In genomic region chr5:119578937-119579336, GRCh38 we compare ENCODE assay signal across 8 cellular contexts. TPM values are rescaled to one million over a fixed set of nuclear protein-coding genes. Genes with fewer than 3 reads are reported as not detected.
DNase-seq lines count a peak whose midpoint lies in the region; ATAC-seq and TF ChIP-seq lines count a peak whose summit lies in the region.

No MANE protein-coding gene starts in this region.

- TF ChIP-seq CTCF in C4-2B (conservative IDR thresholded peaks at IDR 0.05) (peak; percentile 67), choroid plexus epithelial cell (conservative IDR thresholded peaks at IDR 0.05; ENCODE audit: low read depth, low read length) (peak; percentile 23), type B pancreatic cell (conservative IDR thresholded peaks at IDR 0.05) (peak; percentile 57)

- H3K27me3 Mint-ChIP-seq in type B pancreatic cell = no peaks in the 10 kb centered on the region

- H3K27ac ChIP-seq in C4-2B = no peak overlapping the region

- no peaks in the 10 kb centered on the region for H3K9me3 Mint-ChIP-seq in type B pancreatic cell

- H3K4me1 Mint-ChIP-seq in type B pancreatic cell (ENCODE audit: unreplicated experiment) = peaks cover 29% of the 10 kb centered on the region

- H3K36me3 Mint-ChIP-seq in type B pancreatic cell = no peaks in the 10 kb centered on the region

- H3K4me3 Mint-ChIP-seq in type B pancreatic cell = no peak overlapping the region

- no peak overlapping the region for H3K4me3 ChIP-seq in choroid plexus epithelial cell (ENCODE audit: low read depth, low read length)

- peak; percentile 59 for ATAC-seq in GM18907 (IDR thresholded peaks at IDR 0.05; ENCODE audit: unreplicated experiment)
- peak; percentile 61 for ATAC-seq in HG03025 (IDR thresholded peaks at IDR 0.05; ENCODE audit: low FRiP score, unreplicated experiment)

- no peak overlapping the region for H3K27ac Mint-ChIP-seq in type B pancreatic cell

- DNase-seq in NCI-H524 treated with DMSO at 0.1 percent for 48 hours (lab: John Stamatoyannopoulos, UW) = peak; percentile 2
- DNase-seq in choroid plexus epithelial cell (ENCODE audit: low read depth) = peak; percentile 21
- no peak for DNase-seq in type B pancreatic cell (ENCODE audit: extremely low spot score, unreplicated experiment)
- DNase-seq in AG08396 (ENCODE audit: low spot score) = no peak
- DNase-seq in NCI-H2029 (lab: John Stamatoyannopoulos, UW) = no peak

RNA-seq across cellular contexts. Expression of gene FAM170A, which starts 50.4 kb away (rescaled TPM):
- total RNA-seq in type B pancreatic cell (ENCODE audit: low replicate concordance) = not detected in 2 replicates

Comparison
In these comparisons a context has a peak if more than half of its experiments do, and no peak if none do; other contexts are left out.
1. DNase-seq: peak in NCI-H524 treated with DMSO at 0.1 percent for 48 hours (single experiment) and choroid plexus epithelial cell (single experiment); none in type B pancreatic cell (single experiment), AG08396 (single experiment) and NCI-H2029 (single experiment).
2. Peak in every context shown above with its lines, with median percentiles within 50 percentile points of each other: CTCF ChIP-seq.